ENCODE assay signal across 1 cellular context in the genomic region with DNA sequence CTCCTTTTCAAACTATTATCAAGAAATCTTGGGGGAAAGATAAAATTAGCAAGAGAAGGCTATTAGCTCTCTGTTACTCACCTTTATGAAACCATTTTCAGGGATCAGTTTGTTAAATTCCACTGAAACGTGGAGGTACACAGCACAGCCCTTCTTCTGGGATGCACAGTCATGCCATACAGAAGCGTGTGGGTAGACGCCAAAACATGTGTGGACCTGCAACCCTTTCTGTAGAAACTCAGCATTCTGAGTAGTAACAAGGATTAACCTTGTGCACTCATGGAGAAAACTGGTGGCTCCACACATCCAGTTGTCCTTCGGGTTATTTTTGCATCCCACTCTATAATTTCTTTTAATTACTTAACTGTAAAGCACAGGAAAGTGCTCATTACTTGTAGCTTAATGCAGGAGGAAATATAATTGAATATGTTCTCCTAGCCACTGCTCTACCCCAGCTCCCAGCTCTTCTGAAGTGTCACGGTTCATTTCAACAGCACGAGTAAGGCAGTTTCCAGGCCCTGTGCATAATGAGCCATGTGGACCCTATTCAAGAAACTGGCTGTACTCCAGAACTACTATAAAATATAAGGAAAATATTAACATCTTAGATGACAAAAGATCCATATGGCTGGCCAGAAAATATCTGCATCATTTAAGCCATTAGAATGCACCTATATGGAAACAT.
TF ChIP-seq lines count a peak whose summit lies in the region.

No MANE protein-coding gene starts in this region.

TF ChIP-seq in IMR-90, 13 proteins besides CTCF, POLR2A, EP300 and RAD21:
- TF ChIP-seq MAFK (IDR thresholded peaks at IDR 0.05; ENCODE audit: low read depth, low read length) = no peak
